22 cellular contexts compared by ENCODE assay signal in genomic region chr6:69915346-69915745, GRCh38. TPM values are rescaled to one million over a fixed set of nuclear protein-coding genes. Genes with fewer than 3 reads are reported as not detected.
"Had no signal": no experiment of that assay in that cellular context is flagged by ENCODE, and none has a peak within 500 bp of the region (broad histone marks: within the 10 kb centered on the region; RNA-seq: fewer than 3 reads in every experiment).

No MANE protein-coding gene starts in this region.

- H3K9me3 Mint-ChIP-seq: activated CD4-positive, alpha-beta T cell treated with anti-CD3 and anti-CD28 coated beads, Interleukin-2, amount 10 ng/mL, durations not matched to agents 24 days and 14 days; activated naive CD8-positive, alpha-beta T cell treated with anti-CD3 and anti-CD28 coated beads, Interleukin-2, amount 10 ng/mL, durations not matched to agents 7 days and 5 days; activated T-cell treated with anti-CD3 and anti-CD28 coated beads, Interleukin-2, amount 50 U/mL, for 24 hours; activated T-helper 2 cell treated with anti-CD3 and anti-CD28 coated beads, Interferon-gamma antibody, Interleukin-2, Interleukin-4, amounts not matched to agents 10 μg/mL and 5 μg/mL and 100 μg/mL, durations not matched to agents 14 hours and 24 hours and 36 hours; brain; stimulated activated effector memory CD8-positive, alpha-beta T cell treated with anti-CD3 and anti-CD28 coated beads, Interleukin-12 subunit alpha, Interleukin-12 subunit beta, amount 100 ng/mL, for 72 hours; T-helper 1 cell treated with Interleukin-12 subunit alpha and Interleukin-12 subunit beta and Interleukin-4 antibody, amounts not matched to agents 30 μg/mL and 1 μg/mL, for 36 hours had no signal

- DNase-seq: activated CD4-positive, alpha-beta T cell treated with anti-CD3 and anti-CD28 coated beads, Interleukin-2, amount 10 ng/mL, durations not matched to agents 24 days and 14 days; activated CD8-positive, alpha-beta T cell treated with anti-CD3 and anti-CD28 coated beads, Interleukin-2, amount 10 ng/mL, durations not matched to agents 7 days and 5 days; activated naive CD4-positive, alpha-beta T cell treated with Interleukin-2 at 50 U/mL for 16 hours; activated naive CD8-positive, alpha-beta T cell treated with anti-CD3 and anti-CD28 coated beads, Interleukin-2, amount 10 ng/mL, durations not matched to agents 7 days and 5 days; activated T-cell treated with anti-CD3 and anti-CD28 coated beads, Interleukin-2, amount 50 U/mL, for 24 hours; caudate nucleus; gastrocnemius medialis; heart left ventricle; left ventricle myocardium superior; right lobe of liver; small intestine; stimulated activated CD4-positive, alpha-beta T cell treated with anti-CD3 and anti-CD28 coated beads, Interleukin-4, amount 100 ng/mL, for 24 hours; testis; upper lobe of left lung had no signal

- H3K27ac Mint-ChIP-seq: activated CD4-positive, alpha-beta T cell treated with anti-CD3 and anti-CD28 coated beads, Interleukin-2, amount 10 ng/mL, durations not matched to agents 24 days and 14 days; activated CD8-positive, alpha-beta T cell treated with anti-CD3 and anti-CD28 coated beads, Interleukin-2, amount 10 ng/mL, durations not matched to agents 7 days and 5 days; activated naive CD8-positive, alpha-beta T cell treated with anti-CD3 and anti-CD28 coated beads, Interleukin-2, amount 10 ng/mL, durations not matched to agents 7 days and 5 days; activated T-cell treated with anti-CD3 and anti-CD28 coated beads, Interleukin-2, amount 50 U/mL, for 24 hours; activated T-helper 2 cell treated with anti-CD3 and anti-CD28 coated beads, Interferon-gamma antibody, Interleukin-2, Interleukin-4, amounts not matched to agents 10 μg/mL and 5 μg/mL and 100 μg/mL, durations not matched to agents 14 hours and 24 hours and 36 hours; stimulated activated effector memory CD8-positive, alpha-beta T cell treated with anti-CD3 and anti-CD28 coated beads, Interleukin-12 subunit alpha, Interleukin-12 subunit beta, amount 100 ng/mL, for 72 hours; T-helper 1 cell treated with Interleukin-12 subunit alpha and Interleukin-12 subunit beta and Interleukin-4 antibody, amounts not matched to agents 30 μg/mL and 1 μg/mL, for 36 hours had no signal

- H3K36me3 ChIP-seq: gastrocnemius medialis, heart left ventricle, prostate gland, right lobe of liver, upper lobe of left lung had no signal

- H3K27me3 Mint-ChIP-seq: activated CD4-positive, alpha-beta T cell treated with anti-CD3 and anti-CD28 coated beads, Interleukin-2, amount 10 ng/mL, durations not matched to agents 24 days and 14 days; brain had no signal

- H3K4me3 ChIP-seq: gastrocnemius medialis, heart left ventricle, prostate gland, right lobe of liver, testis, upper lobe of left lung had no signal

- ATAC-seq: activated CD8-positive, alpha-beta T cell treated with anti-CD3 and anti-CD28 coated beads, Interleukin-2, amount 10 ng/mL, durations not matched to agents 7 days and 5 days; gastrocnemius medialis; heart left ventricle; left ventricle myocardium superior; right lobe of liver; stimulated activated effector memory CD8-positive, alpha-beta T cell treated with anti-CD3 and anti-CD28 coated beads, Interleukin-12 subunit alpha, Interleukin-12 subunit beta, amount 100 ng/mL, for 72 hours had no signal

- H3K4me3 Mint-ChIP-seq: activated CD4-positive, alpha-beta T cell treated with anti-CD3 and anti-CD28 coated beads, Interleukin-2, amount 10 ng/mL, durations not matched to agents 24 days and 14 days; activated CD8-positive, alpha-beta T cell treated with anti-CD3 and anti-CD28 coated beads, Interleukin-2, amount 10 ng/mL, durations not matched to agents 7 days and 5 days; activated naive CD8-positive, alpha-beta T cell treated with anti-CD3 and anti-CD28 coated beads, Interleukin-2, amount 10 ng/mL, durations not matched to agents 7 days and 5 days; activated T-cell treated with anti-CD3 and anti-CD28 coated beads, Interleukin-2, amount 50 U/mL, for 24 hours; brain; neural crest cell; stimulated activated effector memory CD8-positive, alpha-beta T cell treated with anti-CD3 and anti-CD28 coated beads, Interleukin-12 subunit alpha, Interleukin-12 subunit beta, amount 100 ng/mL, for 72 hours; T-helper 1 cell treated with Interleukin-12 subunit alpha and Interleukin-12 subunit beta and Interleukin-4 antibody, amounts not matched to agents 30 μg/mL and 1 μg/mL, for 36 hours had no signal

- H3K9me3 ChIP-seq: gastrocnemius medialis, heart left ventricle, prostate gland, right lobe of liver, testis, upper lobe of left lung had no signal

- H3K4me1 ChIP-seq: prostate gland, right lobe of liver, testis, upper lobe of left lung had no signal

- H3K36me3 Mint-ChIP-seq: activated naive CD8-positive, alpha-beta T cell treated with anti-CD3 and anti-CD28 coated beads, Interleukin-2, amount 10 ng/mL, durations not matched to agents 7 days and 5 days; brain; stimulated activated effector memory CD8-positive, alpha-beta T cell treated with anti-CD3 and anti-CD28 coated beads, Interleukin-12 subunit alpha, Interleukin-12 subunit beta, amount 100 ng/mL, for 72 hours had no signal

- H3K27me3 ChIP-seq: gastrocnemius medialis, heart left ventricle, right lobe of liver, testis, upper lobe of left lung had no signal

- H3K27ac ChIP-seq: gastrocnemius medialis, heart left ventricle, prostate gland, right lobe of liver, testis, upper lobe of left lung had no signal

RNA-seq across cellular contexts. Expression of gene COL19A1, which starts 49.0 kb away (rescaled TPM):
- total RNA-seq: activated CD4-positive, alpha-beta T cell treated with anti-CD3 and anti-CD28 coated beads, Interleukin-2, amount 10 ng/mL, durations not matched to agents 24 days and 14 days; activated CD8-positive, alpha-beta T cell treated with anti-CD3 and anti-CD28 coated beads, Interleukin-2, amount 10 ng/mL, durations not matched to agents 7 days and 5 days; fibroblast of lung; kidney epithelial cell had no signal
